In genomic region chr11:14149683-14150082, GRCh38 we compare ENCODE assay signal across 25 cellular contexts.
"Had no signal": no experiment of that assay in that cellular context is flagged by ENCODE, and none has a peak within 500 bp of the region (broad histone marks: within the 10 kb centered on the region; RNA-seq: fewer than 3 reads in every experiment).

No MANE protein-coding gene starts in this region.

- H3K9me3 ChIP-seq: ovary, uterus had no signal

- DNase-seq: hypothalamus; immature natural killer cell; kidney; left colon; left ventricle myocardium inferior; naive thymus-derived CD4-positive, alpha-beta T cell; ovary; retina; right cardiac atrium; stimulated activated CD4-positive, alpha-beta T cell treated with anti-CD3 and anti-CD28 coated beads, Interleukin-12 subunit alpha, Interleukin-12 subunit beta, amount 100 ng/mL, for 4 hours; stimulated activated CD4-positive, alpha-beta T cell treated with anti-CD3 and anti-CD28 coated beads, Interleukin-15, amount 100 ng/mL, for 24 hours; stimulated activated CD4-positive, alpha-beta T cell treated with anti-CD3 and anti-CD28 coated beads, Interleukin-2, amount 100 ng/mL, for 24 hours; stimulated activated CD4-positive, alpha-beta T cell treated with anti-CD3 and anti-CD28 coated beads, Interleukin-4, amount 100 ng/mL, for 1 hour; stimulated activated naive CD4-positive, alpha-beta T cell; tibial artery; trophoblast cell; uterus had no signal

- H3K4me1 ChIP-seq: left ventricle myocardium inferior, suprapubic skin, tibial artery, uterus had no signal

- H3K36me3 ChIP-seq: left ventricle myocardium inferior, ovary, suprapubic skin, thoracic aorta, tibial artery, uterus had no signal

- H3K27me3 ChIP-seq: ovary, suprapubic skin, tibial artery, uterus had no signal

- H3K4me3 ChIP-seq: left ventricle myocardium inferior, lung, ovary, skin epidermis, suprapubic skin, thoracic aorta, tibial artery, uterus had no signal

- H3K27ac ChIP-seq: left ventricle myocardium inferior, ovary, skin epidermis, suprapubic skin, thoracic aorta, tibial artery, uterus had no signal

- FAIRE-seq: islet of Langerhans, kidney had no signal

- ATAC-seq: left colon; naive thymus-derived CD4-positive, alpha-beta T cell; natural killer cell treated with Interleukin-12 subunit alpha and Interleukin-12 subunit beta and Interleukin-15 and Interleukin-18, amount 100 ng/mL, for 72 hours; right cardiac atrium; sciatic nerve; stimulated activated effector memory CD8-positive, alpha-beta T cell treated with anti-CD3 and anti-CD28 coated beads, Interleukin-12 subunit alpha, Interleukin-12 subunit beta, amount 100 ng/mL, for 72 hours had no signal
